Comparison of ENCODE assay signal across 20 cellular contexts in the genomic region with DNA sequence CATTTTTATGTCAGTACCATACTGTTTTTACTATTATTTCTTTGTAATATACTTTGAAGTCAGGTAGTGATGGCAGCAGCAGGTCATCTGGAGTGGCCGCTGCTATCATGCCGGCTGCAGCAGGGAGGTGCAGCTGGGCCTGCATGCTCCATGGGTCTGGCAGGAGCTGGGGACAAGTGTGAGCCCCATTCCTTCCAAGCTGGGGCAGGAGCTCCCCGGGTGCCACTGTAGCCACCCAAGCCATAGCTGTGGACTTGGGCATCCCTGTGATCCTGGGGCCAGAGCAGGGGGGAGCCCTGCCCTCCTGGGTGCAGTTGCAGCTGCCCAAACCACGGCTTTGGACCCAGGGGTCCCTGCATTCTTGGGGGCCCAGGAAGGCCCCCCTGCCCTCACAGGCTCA. TPM values are rescaled to one million over a fixed set of nuclear protein-coding genes. Genes with fewer than 3 reads are reported as not detected.
DNase-seq lines count a peak whose midpoint lies in the region; ATAC-seq, FAIRE-seq and TF ChIP-seq lines count a peak whose summit lies in the region.
"Had no signal": no experiment of that assay in that cellular context is flagged by ENCODE, and none has a peak within 500 bp of the region (broad histone marks: within the 10 kb centered on the region; RNA-seq: fewer than 3 reads in every experiment).

No MANE protein-coding gene starts in this region.

- no peak overlapping the region for H3K27ac ChIP-seq in kidney (ENCODE audit: low read depth in 2 of 2, low read length in 2 of 2)
- H3K27ac ChIP-seq: HL-60, KMS-11 had no signal

- no TSS peak for BruUV-seq in Caco-2 (replicated peaks; lab: Mats Ljungman, UMichigan)

- H3K27me3 Mint-ChIP-seq in chondrocyte (ENCODE audit: low read depth) = no peaks in the 10 kb centered on the region
- H3K27me3 Mint-ChIP-seq in Caco-2 (ENCODE audit: insufficient read depth, unreplicated experiment) = peaks cover 4% of the 10 kb centered on the region

- no peaks in the 10 kb centered on the region for H3K27me3 ChIP-seq in Caco-2 (replicated peaks; ENCODE audit: control insufficient read depth, insufficient read depth, low read length)
- H3K27me3 ChIP-seq: BE2C had no signal

- CTCF ChIA-PET in Caco-2 (lab: Charles Lee) = no interaction called here

- H3K9me3 ChIP-seq in kidney (ENCODE audit: control insufficient read depth in 1 of 2, low read length in 2 of 2) (peaks cover 0 to 2% of the 10 kb centered on the region in 2 donors), Caco-2 (no peaks in the 10 kb centered on the region)
- H3K9me3 ChIP-seq: BE2C had no signal

- H3K27ac Mint-ChIP-seq in chondrocyte (ENCODE audit: unreplicated experiment) (no peak overlapping the region), Caco-2 (ENCODE audit: unreplicated experiment) (no peak overlapping the region)
- H3K27ac Mint-ChIP-seq: CD14-positive monocyte; CD4-positive, alpha-beta memory T cell had no signal

- H3K9me3 Mint-ChIP-seq in chondrocyte (ENCODE audit: low read depth) = peaks cover 13% of the 10 kb centered on the region
- no peaks in the 10 kb centered on the region for H3K9me3 Mint-ChIP-seq in Caco-2 (ENCODE audit: unreplicated experiment)
- H3K9me3 Mint-ChIP-seq: GM23338 had no signal

- peaks cover 41% of the 10 kb centered on the region for H3K4me1 Mint-ChIP-seq in chondrocyte (ENCODE audit: low read depth)
- no peaks in the 10 kb centered on the region for H3K4me1 Mint-ChIP-seq in Caco-2 (ENCODE audit: low read depth, unreplicated experiment)
- H3K4me1 Mint-ChIP-seq: CD14-positive monocyte; CD4-positive, alpha-beta memory T cell had no signal

- H3K36me3 ChIP-seq in kidney (ENCODE audit: control insufficient read depth in 1 of 2, insufficient read depth in 2 of 2, low read length in 2 of 2) = no peaks in the 10 kb centered on the region
- no peaks in the 10 kb centered on the region for H3K36me3 ChIP-seq in Caco-2 (ENCODE audit: control insufficient read depth, insufficient read depth, low read length)
- H3K36me3 ChIP-seq: BE2C had no signal

- in situ Hi-C loops in G401 (cut with HindIII; ENCODE audit: low sequenced_read_pairs) = no loop called here

- no peak overlapping the region for H3K4me3 ChIP-seq in kidney (ENCODE audit: low read length in 2 of 2)
- no peak overlapping the region for H3K4me3 ChIP-seq in Caco-2 (ENCODE audit: low read depth, low read length)
- H3K4me3 ChIP-seq: GM12878, GM23338 had no signal

- intact Hi-C loops in kidney (cut with DNase I) = no loop called here
- intact Hi-C loops in Caco-2 (cut with micrococcal nuclease; ENCODE audit: unreplicated experiment) = no loop called here

- H3K4me3 Mint-ChIP-seq in chondrocyte (ENCODE audit: unreplicated experiment) (no peak overlapping the region), Caco-2 (ENCODE audit: unreplicated experiment) (no peak overlapping the region)
- H3K4me3 Mint-ChIP-seq: CD14-positive monocyte; CD4-positive, alpha-beta memory T cell; GM23338; H9 had no signal

- TF ChIP-seq CTCF in chondrocyte (IDR thresholded peaks at IDR 0.05) (no peak), kidney (IDR thresholded peaks at IDR 0.05; ENCODE audit: borderline replicate concordance, extremely low read depth, insufficient read depth) (no peak), Caco-2 (IDR thresholded peaks at IDR 0.05; ENCODE audit: insufficient read depth in 1 of 2, low read depth in 1 of 2, low read length in 1 of 2, severe bottlenecking in 1 of 2, unreplicated experiment in 1 of 2) (no peak)

- POLR2A ChIA-PET in Caco-2 (lab: Charles Lee) = no interaction called here

- DNase-seq in chondrocyte (ENCODE audit: low spot score) (peak; percentile 64), kidney (peak; percentile 48), G401 (ENCODE audit: low spot score) (no peak), Caco-2 (no peak), NCI-H2081 (lab: John Stamatoyannopoulos, UW) (no peak)
- DNase-seq: ACHN; BE2C; Calu3; CD4-positive, alpha-beta memory T cell; DMS79 treated with DMSO at 0.1 percent for 48 hours had no signal

- FAIRE-seq in kidney (lab: Jason Lieb, UNC) = no peak
- FAIRE-seq: A204.1, GM12878 had no signal

- no peaks in the 10 kb centered on the region for H3K4me1 ChIP-seq in kidney (ENCODE audit: control insufficient read depth in 1 of 2, insufficient read depth in 1 of 2, low read depth in 1 of 2, low read length in 2 of 2)
- no peaks in the 10 kb centered on the region for H3K4me1 ChIP-seq in Caco-2
- H3K4me1 ChIP-seq: BE2C had no signal

- ATAC-seq in GM18907 (IDR thresholded peaks at IDR 0.05; ENCODE audit: unreplicated experiment) (peak; percentile 19), HG03521 (IDR thresholded peaks at IDR 0.05; ENCODE audit: unreplicated experiment) (no peak)
- ATAC-seq: GM23338 had no signal

- H3K36me3 Mint-ChIP-seq in chondrocyte (ENCODE audit: low read depth) = peaks cover 2% of the 10 kb centered on the region
- no peaks in the 10 kb centered on the region for H3K36me3 Mint-ChIP-seq in Caco-2 (ENCODE audit: insufficient read depth, unreplicated experiment)
- H3K36me3 Mint-ChIP-seq: CD14-positive monocyte; CD4-positive, alpha-beta memory T cell had no signal

- H3K9ac ChIP-seq in kidney (ENCODE audit: low read length in 2 of 2) = no peak overlapping the region
- H3K9ac ChIP-seq: KMS-11 had no signal

RNA-seq across cellular contexts. Expression of gene CSRNP3, which starts 59.2 kb away (rescaled TPM):
- total RNA-seq in chondrocyte (3.7 to 8.2 TPM (median 3.7 TPM) in 3 replicates), kidney (6.4 TPM), Caco-2 (2022) (1.2 and 1.3 TPM in 2 replicates)
- polyA plus RNA-seq in kidney (ENCODE audit: insufficient read depth, low read depth, low replicate concordance) = 3.3 TPM
- not detected in 2 replicates for total RNA-seq in G401 (2014; rRNA removed; shearing (Covaris generic))
- total RNA-seq: CD4-positive, alpha-beta memory T cell; HT1080 had no signal
- polyA plus RNA-seq: CD14-positive monocyte; CD4-positive, alpha-beta memory T cell had no signal

Comparison
In these comparisons a context has a peak if more than half of its experiments do, and no peak if none do; other contexts are left out.
1. DNase-seq: peak in chondrocyte (single experiment) and kidney (single experiment); none in G401 (single experiment), Caco-2 (0 of 2) and NCI-H2081 (0 of 2).